1 cellular context compared by ENCODE assay signal in the genomic region with DNA sequence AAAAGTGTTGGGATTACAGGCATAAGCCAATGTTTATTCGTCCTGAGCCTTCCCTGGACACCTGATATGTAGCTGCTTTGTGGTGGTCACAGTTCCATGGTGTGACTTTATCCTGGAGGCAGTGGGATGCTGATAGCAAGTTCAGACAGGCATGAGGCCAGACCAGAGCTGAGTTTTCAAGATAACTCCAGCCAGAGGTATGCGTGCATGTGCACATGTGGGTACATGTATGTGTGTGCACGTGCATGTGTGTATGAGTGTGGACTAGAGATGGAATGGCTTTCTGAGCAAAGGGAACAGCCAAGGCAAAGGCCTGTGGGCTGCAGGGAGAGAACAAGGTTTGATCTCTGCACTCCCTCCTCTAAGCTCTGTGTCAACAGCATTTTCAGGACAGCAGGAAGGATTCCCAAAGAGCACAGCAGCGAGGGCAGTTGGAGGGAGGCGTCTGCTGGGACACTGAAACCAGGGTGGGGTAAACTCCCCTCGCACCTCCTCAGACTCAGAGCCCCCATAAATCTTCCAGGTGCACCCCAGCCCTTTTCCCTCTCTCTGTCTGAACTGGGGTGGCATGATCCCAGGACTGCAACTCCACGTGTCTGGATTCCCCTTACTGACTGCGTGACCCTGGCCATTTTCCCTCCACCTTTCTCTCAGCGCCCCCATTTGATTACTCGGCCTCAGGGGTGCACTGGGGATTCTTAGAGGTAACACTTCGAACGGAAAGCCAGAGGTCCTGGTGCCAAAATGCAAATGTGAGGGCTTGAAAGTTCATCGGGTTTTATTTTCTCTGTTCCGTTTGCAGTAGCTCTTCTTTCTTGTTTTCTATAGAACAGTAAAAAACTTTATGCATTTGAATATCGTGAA.
TF ChIP-seq lines count a peak whose summit lies in the region.

No MANE protein-coding gene starts in this region.

TF ChIP-seq in HepG2, 621 proteins besides CTCF, POLR2A, EP300 and RAD21 (continued from another document and continues in another):
- TF ChIP-seq, protein P1, sequence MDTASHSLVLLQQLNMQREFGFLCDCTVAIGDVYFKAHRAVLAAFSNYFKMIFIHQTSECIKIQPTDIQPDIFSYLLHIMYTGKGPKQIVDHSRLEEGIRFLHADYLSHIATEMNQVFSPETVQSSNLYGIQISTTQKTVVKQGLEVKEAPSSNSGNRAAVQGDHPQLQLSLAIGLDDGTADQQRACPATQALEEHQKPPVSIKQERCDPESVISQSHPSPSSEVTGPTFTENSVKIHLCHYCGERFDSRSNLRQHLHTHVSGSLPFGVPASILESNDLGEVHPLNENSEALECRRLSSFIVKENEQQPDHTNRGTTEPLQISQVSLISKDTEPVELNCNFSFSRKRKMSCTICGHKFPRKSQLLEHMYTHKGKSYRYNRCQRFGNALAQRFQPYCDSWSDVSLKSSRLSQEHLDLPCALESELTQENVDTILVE (CRISPR knock-in tag; IDR thresholded peaks at IDR 0.05): no peak
- TF ChIP-seq MXD4 (CRISPR knock-in tag; IDR thresholded peaks at IDR 0.05) (peak; percentile 24; the same call in 1 of the 2 replicates), RXRA (CRISPR knock-in tag; IDR thresholded peaks at IDR 0.05) (peak; percentile 16; the same call in 1 of the 2 replicates), DNMT1 (CRISPR knock-in tag; IDR thresholded peaks at IDR 0.05) (peak; percentile 23; the same call in 1 of the 2 replicates), ADNP (CRISPR knock-in tag; IDR thresholded peaks at IDR 0.05) (peak; percentile 88), FOXJ3 (CRISPR knock-in tag; IDR thresholded peaks at IDR 0.05; ENCODE audit: borderline replicate concordance) (peak; percentile 56; the same call in 1 of the 2 replicates), ERF (CRISPR knock-in tag; IDR thresholded peaks at IDR 0.05) (0 out of 2 replicates have a peak, but pooled peaks have one; percentile 24), MIER2 (CRISPR knock-in tag; IDR thresholded peaks at IDR 0.05) (peak; percentile 55; the same call in 1 of the 2 replicates), MEIS1 (CRISPR knock-in tag; IDR thresholded peaks at IDR 0.05; ENCODE audit: borderline replicate concordance) (no peak), ZNF264 (CRISPR knock-in tag; IDR thresholded peaks at IDR 0.05) (peak; percentile 70), ZNF672 (CRISPR knock-in tag; IDR thresholded peaks at IDR 0.05) (no peak), ZNF441 (CRISPR knock-in tag; IDR thresholded peaks at IDR 0.05; ENCODE audit: borderline replicate concordance) (peak; percentile 24; the same call in 1 of the 2 replicates), PITX1 (CRISPR knock-in tag; IDR thresholded peaks at IDR 0.05) (peak; percentile 100), BCL6 (CRISPR knock-in tag; IDR thresholded peaks at IDR 0.05) (peak; percentile 48; the same call in 1 of the 2 replicates), ZC3H4 (CRISPR knock-in tag; IDR thresholded peaks at IDR 0.05; ENCODE audit: borderline replicate concordance) (no peak), ZNF331 (CRISPR knock-in tag; IDR thresholded peaks at IDR 0.05) (peak; percentile 74; the same call in 1 of the 2 replicates), ZSCAN31 (CRISPR knock-in tag; IDR thresholded peaks at IDR 0.05; ENCODE audit: low read depth) (peak; percentile 88), RFXANK (CRISPR knock-in tag; IDR thresholded peaks at IDR 0.05) (no peak), MIER3 (CRISPR knock-in tag; IDR thresholded peaks at IDR 0.05; ENCODE audit: borderline replicate concordance) (peak; percentile 41; the same call in 1 of the 2 replicates), ZNF564 (CRISPR knock-in tag; IDR thresholded peaks at IDR 0.05) (0 out of 2 replicates have a peak, but pooled peaks have one; percentile 58), MAZ (IDR thresholded peaks at IDR 0.05; ENCODE audit: borderline replicate concordance, low read depth, low read length) (no peak), MAZ (CRISPR knock-in tag; IDR thresholded peaks at IDR 0.05; ENCODE audit: low read depth) (no peak), NFIB (CRISPR knock-in tag; IDR thresholded peaks at IDR 0.05; ENCODE audit: borderline replicate concordance) (no peak), PAX8 (CRISPR knock-in tag; IDR thresholded peaks at IDR 0.05; ENCODE audit: borderline replicate concordance) (no peak), ZNF773 (CRISPR knock-in tag; IDR thresholded peaks at IDR 0.05; ENCODE audit: borderline replicate concordance) (no peak), ZFX (CRISPR knock-in tag; IDR thresholded peaks at IDR 0.05; ENCODE audit: low read depth) (peak; percentile 63; the same call in 1 of the 2 replicates), KDM2A (CRISPR knock-in tag; IDR thresholded peaks at IDR 0.05; ENCODE audit: borderline replicate concordance, low read depth) (peak; percentile 63), BORCS8-MEF2B (CRISPR knock-in tag; IDR thresholded peaks at IDR 0.05) (no peak), ZNF567 (CRISPR knock-in tag; IDR thresholded peaks at IDR 0.05; ENCODE audit: borderline replicate concordance) (0 out of 2 replicates have a peak, but pooled peaks have one; percentile 71)
- TF ChIP-seq, protein P2, sequence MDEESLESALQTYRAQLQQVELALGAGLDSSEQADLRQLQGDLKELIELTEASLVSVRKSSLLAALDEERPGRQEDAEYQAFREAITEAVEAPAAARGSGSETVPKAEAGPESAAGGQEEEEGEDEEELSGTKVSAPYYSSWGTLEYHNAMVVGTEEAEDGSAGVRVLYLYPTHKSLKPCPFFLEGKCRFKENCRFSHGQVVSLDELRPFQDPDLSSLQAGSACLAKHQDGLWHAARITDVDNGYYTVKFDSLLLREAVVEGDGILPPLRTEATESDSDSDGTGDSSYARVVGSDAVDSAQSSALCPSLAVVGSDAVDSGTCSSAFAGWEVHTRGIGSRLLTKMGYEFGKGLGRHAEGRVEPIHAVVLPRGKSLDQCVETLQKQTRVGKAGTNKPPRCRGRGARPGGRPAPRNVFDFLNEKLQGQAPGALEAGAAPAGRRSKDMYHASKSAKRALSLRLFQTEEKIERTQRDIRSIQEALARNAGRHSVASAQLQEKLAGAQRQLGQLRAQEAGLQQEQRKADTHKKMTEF (CRISPR knock-in tag; IDR thresholded peaks at IDR 0.05): peak; percentile 65; the same call in 1 of the 2 replicates
- TF ChIP-seq, protein P3, sequence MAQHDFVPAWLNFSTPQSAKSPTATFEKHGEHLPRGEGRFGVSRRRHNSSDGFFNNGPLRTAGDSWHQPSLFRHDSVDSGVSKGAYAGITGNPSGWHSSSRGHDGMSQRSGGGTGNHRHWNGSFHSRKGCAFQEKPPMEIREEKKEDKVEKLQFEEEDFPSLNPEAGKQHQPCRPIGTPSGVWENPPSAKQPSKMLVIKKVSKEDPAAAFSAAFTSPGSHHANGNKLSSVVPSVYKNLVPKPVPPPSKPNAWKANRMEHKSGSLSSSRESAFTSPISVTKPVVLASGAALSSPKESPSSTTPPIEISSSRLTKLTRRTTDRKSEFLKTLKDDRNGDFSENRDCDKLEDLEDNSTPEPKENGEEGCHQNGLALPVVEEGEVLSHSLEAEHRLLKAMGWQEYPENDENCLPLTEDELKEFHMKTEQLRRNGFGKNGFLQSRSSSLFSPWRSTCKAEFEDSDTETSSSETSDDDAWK (CRISPR knock-in tag; IDR thresholded peaks at IDR 0.05): no peak
- TF ChIP-seq, protein P4, sequence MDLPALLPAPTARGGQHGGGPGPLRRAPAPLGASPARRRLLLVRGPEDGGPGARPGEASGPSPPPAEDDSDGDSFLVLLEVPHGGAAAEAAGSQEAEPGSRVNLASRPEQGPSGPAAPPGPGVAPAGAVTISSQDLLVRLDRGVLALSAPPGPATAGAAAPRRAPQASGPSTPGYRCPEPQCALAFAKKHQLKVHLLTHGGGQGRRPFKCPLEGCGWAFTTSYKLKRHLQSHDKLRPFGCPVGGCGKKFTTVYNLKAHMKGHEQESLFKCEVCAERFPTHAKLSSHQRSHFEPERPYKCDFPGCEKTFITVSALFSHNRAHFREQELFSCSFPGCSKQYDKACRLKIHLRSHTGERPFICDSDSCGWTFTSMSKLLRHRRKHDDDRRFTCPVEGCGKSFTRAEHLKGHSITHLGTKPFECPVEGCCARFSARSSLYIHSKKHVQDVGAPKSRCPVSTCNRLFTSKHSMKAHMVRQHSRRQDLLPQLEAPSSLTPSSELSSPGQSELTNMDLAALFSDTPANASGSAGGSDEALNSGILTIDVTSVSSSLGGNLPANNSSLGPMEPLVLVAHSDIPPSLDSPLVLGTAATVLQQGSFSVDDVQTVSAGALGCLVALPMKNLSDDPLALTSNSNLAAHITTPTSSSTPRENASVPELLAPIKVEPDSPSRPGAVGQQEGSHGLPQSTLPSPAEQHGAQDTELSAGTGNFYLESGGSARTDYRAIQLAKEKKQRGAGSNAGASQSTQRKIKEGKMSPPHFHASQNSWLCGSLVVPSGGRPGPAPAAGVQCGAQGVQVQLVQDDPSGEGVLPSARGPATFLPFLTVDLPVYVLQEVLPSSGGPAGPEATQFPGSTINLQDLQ (CRISPR knock-in tag; IDR thresholded peaks at IDR 0.05): no peak
- TF ChIP-seq, protein P5, sequence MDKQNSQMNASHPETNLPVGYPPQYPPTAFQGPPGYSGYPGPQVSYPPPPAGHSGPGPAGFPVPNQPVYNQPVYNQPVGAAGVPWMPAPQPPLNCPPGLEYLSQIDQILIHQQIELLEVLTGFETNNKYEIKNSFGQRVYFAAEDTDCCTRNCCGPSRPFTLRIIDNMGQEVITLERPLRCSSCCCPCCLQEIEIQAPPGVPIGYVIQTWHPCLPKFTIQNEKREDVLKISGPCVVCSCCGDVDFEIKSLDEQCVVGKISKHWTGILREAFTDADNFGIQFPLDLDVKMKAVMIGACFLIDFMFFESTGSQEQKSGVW (CRISPR knock-in tag; IDR thresholded peaks at IDR 0.05; ENCODE audit: borderline replicate concordance): no peak
- TF ChIP-seq, protein P6, sequence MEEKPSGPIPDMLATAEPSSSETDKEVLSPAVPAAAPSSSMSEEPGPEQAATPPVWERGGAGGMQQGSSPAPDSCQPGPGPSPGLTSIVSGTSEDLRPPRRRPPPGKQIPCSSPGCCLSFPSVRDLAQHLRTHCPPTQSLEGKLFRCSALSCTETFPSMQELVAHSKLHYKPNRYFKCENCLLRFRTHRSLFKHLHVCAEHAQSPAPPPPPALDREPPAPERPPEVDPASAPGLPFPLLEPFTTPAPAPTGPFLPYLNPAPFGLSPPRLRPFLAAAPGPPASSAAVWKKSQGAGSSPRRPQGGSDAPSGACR (CRISPR knock-in tag; IDR thresholded peaks at IDR 0.05): peak; percentile 67; the same call in 1 of the 2 replicates
- TF ChIP-seq, protein P7, sequence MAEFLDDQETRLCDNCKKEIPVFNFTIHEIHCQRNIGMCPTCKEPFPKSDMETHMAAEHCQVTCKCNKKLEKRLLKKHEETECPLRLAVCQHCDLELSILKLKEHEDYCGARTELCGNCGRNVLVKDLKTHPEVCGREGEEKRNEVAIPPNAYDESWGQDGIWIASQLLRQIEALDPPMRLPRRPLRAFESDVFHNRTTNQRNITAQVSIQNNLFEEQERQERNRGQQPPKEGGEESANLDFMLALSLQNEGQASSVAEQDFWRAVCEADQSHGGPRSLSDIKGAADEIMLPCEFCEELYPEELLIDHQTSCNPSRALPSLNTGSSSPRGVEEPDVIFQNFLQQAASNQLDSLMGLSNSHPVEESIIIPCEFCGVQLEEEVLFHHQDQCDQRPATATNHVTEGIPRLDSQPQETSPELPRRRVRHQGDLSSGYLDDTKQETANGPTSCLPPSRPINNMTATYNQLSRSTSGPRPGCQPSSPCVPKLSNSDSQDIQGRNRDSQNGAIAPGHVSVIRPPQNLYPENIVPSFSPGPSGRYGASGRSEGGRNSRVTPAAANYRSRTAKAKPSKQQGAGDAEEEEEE (CRISPR knock-in tag; IDR thresholded peaks at IDR 0.05; ENCODE audit: borderline replicate concordance): no peak
- TF ChIP-seq, protein P8, sequence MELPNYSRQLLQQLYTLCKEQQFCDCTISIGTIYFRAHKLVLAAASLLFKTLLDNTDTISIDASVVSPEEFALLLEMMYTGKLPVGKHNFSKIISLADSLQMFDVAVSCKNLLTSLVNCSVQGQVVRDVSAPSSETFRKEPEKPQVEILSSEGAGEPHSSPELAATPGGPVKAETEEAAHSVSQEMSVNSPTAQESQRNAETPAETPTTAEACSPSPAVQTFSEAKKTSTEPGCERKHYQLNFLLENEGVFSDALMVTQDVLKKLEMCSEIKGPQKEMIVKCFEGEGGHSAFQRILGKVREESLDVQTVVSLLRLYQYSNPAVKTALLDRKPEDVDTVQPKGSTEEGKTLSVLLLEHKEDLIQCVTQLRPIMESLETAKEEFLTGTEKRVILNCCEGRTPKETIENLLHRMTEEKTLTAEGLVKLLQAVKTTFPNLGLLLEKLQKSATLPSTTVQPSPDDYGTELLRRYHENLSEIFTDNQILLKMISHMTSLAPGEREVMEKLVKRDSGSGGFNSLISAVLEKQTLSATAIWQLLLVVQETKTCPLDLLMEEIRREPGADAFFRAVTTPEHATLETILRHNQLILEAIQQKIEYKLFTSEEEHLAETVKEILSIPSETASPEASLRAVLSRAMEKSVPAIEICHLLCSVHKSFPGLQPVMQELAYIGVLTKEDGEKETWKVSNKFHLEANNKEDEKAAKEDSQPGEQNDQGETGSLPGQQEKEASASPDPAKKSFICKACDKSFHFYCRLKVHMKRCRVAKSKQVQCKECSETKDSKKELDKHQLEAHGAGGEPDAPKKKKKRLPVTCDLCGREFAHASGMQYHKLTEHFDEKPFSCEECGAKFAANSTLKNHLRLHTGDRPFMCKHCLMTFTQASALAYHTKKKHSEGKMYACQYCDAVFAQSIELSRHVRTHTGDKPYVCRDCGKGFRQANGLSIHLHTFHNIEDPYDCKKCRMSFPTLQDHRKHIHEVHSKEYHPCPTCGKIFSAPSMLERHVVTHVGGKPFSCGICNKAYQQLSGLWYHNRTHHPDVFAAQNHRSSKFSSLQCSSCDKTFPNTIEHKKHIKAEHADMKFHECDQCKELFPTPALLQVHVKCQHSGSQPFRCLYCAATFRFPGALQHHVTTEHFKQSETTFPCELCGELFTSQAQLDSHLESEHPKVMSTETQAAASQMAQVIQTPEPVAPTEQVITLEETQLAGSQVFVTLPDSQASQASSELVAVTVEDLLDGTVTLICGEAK (IDR thresholded peaks at IDR 0.05): no peak
- TF ChIP-seq, protein P8 (CRISPR knock-in tag; IDR thresholded peaks at IDR 0.05): peak; percentile 54; the same call in 1 of the 2 replicates
